Comparison of ENCODE assay signal across 11 cellular contexts in the genomic region with DNA sequence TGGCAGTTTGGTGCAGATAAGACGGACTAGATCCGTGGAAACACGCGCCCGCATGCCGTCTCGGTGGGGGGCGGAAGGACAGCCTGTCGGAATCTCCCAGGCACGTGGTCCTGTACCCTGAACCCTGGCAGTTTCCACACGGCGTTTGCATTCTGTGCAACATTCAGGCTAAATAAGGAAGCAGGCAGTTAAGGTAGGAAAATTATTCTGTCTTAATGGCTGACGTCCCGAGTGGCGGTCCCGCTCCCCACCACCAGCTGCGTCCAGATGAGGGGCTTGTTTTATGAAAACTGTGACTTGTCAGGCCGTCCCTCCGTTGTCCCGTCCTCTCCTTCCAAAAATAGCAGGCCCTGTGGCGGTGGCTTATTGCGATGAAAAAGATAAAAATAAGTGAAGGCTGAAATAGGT.
DNase-seq lines count a peak whose midpoint lies in the region; ATAC-seq and TF ChIP-seq lines count a peak whose summit lies in the region.
"Had no signal": no experiment of that assay in that cellular context is flagged by ENCODE, and none has a peak within 500 bp of the region (broad histone marks: within the 10 kb centered on the region; RNA-seq: fewer than 3 reads in every experiment).

No MANE protein-coding gene starts in this region.

- peak overlapping the region; percentile 96 for H3K27ac Mint-ChIP-seq in CD4-positive, alpha-beta T cell
- H3K27ac Mint-ChIP-seq in activated naive CD8-positive, alpha-beta T cell treated with anti-CD3 and anti-CD28 coated beads, Interleukin-2, amount 50 U/mL, for 24 hours: peak overlapping the region; percentile 94
- H3K27ac Mint-ChIP-seq: HFFc6 had no signal

- no peak overlapping the region for H2AFZ ChIP-seq in parathyroid adenoma

- peak overlapping the region; percentile 67 for H3K27ac ChIP-seq in CD4-positive, alpha-beta T cell (ENCODE audit: low read depth, low read length)
- peak overlapping the region; percentile 74 for H3K27ac ChIP-seq in KOPT-K1 (ENCODE audit: low read depth, low read length, poor library complexity, severe bottlenecking)
- H3K27ac ChIP-seq in parathyroid adenoma: no peak overlapping the region
- H3K27ac ChIP-seq: dorsolateral prefrontal cortex had no signal

- no peaks in the 10 kb centered on the region for H3K36me3 ChIP-seq in KOPT-K1 (ENCODE audit: insufficient read depth, low read length)
- no peaks in the 10 kb centered on the region for H3K36me3 ChIP-seq in parathyroid adenoma (ENCODE audit: control insufficient read depth, insufficient read depth, low read length)

- no peaks in the 10 kb centered on the region for H3K27me3 Mint-ChIP-seq in CD4-positive, alpha-beta T cell
- H3K27me3 Mint-ChIP-seq in activated naive CD8-positive, alpha-beta T cell treated with anti-CD3 and anti-CD28 coated beads, Interleukin-2, amount 50 U/mL, for 24 hours: no peaks in the 10 kb centered on the region

- peak overlapping the region; percentile 26 for H3K4me3 ChIP-seq in parathyroid adenoma (ENCODE audit: low read depth, low read length)
- H3K4me3 ChIP-seq: dorsolateral prefrontal cortex had no signal

- H3K27me3 ChIP-seq in CD4-positive, alpha-beta T cell (ENCODE audit: control insufficient read depth, insufficient read depth, low read length): no peaks in the 10 kb centered on the region
- no peaks in the 10 kb centered on the region for H3K27me3 ChIP-seq in parathyroid adenoma (ENCODE audit: control insufficient read depth, insufficient read depth, low read length)

- H3K9ac ChIP-seq in parathyroid adenoma: no peak overlapping the region

- peak overlapping the region; percentile 79 for H3K4me3 Mint-ChIP-seq in CD4-positive, alpha-beta T cell
- peak overlapping the region; percentile 68 for H3K4me3 Mint-ChIP-seq in activated naive CD8-positive, alpha-beta T cell treated with anti-CD3 and anti-CD28 coated beads, Interleukin-2, amount 50 U/mL, for 24 hours
- H3K4me3 Mint-ChIP-seq: HFFc6 had no signal

- peak overlapping the region; percentile 54 for H3K4me2 ChIP-seq in parathyroid adenoma (ENCODE audit: low read length)

- DNase-seq in CD4-positive, alpha-beta T cell: peak in 1 of 10 experiments; percentile 28
- no peak for DNase-seq in activated naive CD8-positive, alpha-beta T cell treated with anti-CD3 and anti-CD28 coated beads, Interleukin-2, amount 50 U/mL, for 24 hours
- DNase-seq in KBM-7 (no peak), omental fat pad (ENCODE audit: low spot score) (no peak)
- DNase-seq: GDM1, HFFc6, NCI-H187 treated with DMSO at 0.1 percent for 48 hours had no signal

- CTCF ChIA-PET in CD4-positive, alpha-beta T cell (lab: Charles Lee): no interaction called here

- ATAC-seq in CD4-positive, alpha-beta T cell (ENCODE audit: poor library complexity): no peak
- no peak for ATAC-seq in activated naive CD8-positive, alpha-beta T cell treated with anti-CD3 and anti-CD28 coated beads, Interleukin-2, amount 50 U/mL, for 24 hours
- no peak for ATAC-seq in HG03039 (IDR thresholded peaks at IDR 0.05; ENCODE audit: unreplicated experiment)
- no peak for ATAC-seq in omental fat pad (ENCODE audit: low FRiP score)

- in situ Hi-C loops in KBM-7 (cut with MboI; ENCODE audit: low pct_unique_long_range_greater_than_20kb, low sequenced_read_pairs): loop anchor here (10.0 kb wide), 1 partner anchor 111 kb away; no protein-coding TSS in a partner anchor

- peaks cover 17% of the 10 kb centered on the region for H3K36me3 Mint-ChIP-seq in CD4-positive, alpha-beta T cell (ENCODE audit: low read depth)
- peaks cover 31% of the 10 kb centered on the region for H3K36me3 Mint-ChIP-seq in activated naive CD8-positive, alpha-beta T cell treated with anti-CD3 and anti-CD28 coated beads, Interleukin-2, amount 50 U/mL, for 24 hours (ENCODE audit: low read depth)

- no peaks in the 10 kb centered on the region for H3K4me1 ChIP-seq in parathyroid adenoma

- H3K4me1 Mint-ChIP-seq in CD4-positive, alpha-beta T cell (ENCODE audit: low read depth): peaks cover 58% of the 10 kb centered on the region
- H3K4me1 Mint-ChIP-seq in activated naive CD8-positive, alpha-beta T cell treated with anti-CD3 and anti-CD28 coated beads, Interleukin-2, amount 50 U/mL, for 24 hours: peaks cover 59% of the 10 kb centered on the region

- no peak for TF ChIP-seq CTCF in CD4-positive, alpha-beta T cell (IDR thresholded peaks at IDR 0.05)
- TF ChIP-seq CTCF in parathyroid adenoma (IDR thresholded peaks at IDR 0.05): no peak
- no peak for TF ChIP-seq CTCF in omental fat pad (IDR thresholded peaks at IDR 0.05)

- H3K9me3 ChIP-seq in CD4-positive, alpha-beta T cell (ENCODE audit: control insufficient read depth, low read length): no peaks in the 10 kb centered on the region
- H3K9me3 ChIP-seq in KOPT-K1 (ENCODE audit: insufficient read depth, low read length, poor library complexity, severe bottlenecking): no peaks in the 10 kb centered on the region
- H3K9me3 ChIP-seq in parathyroid adenoma (ENCODE audit: control insufficient read depth, low read length): no peaks in the 10 kb centered on the region

- intact Hi-C loops in CD4-positive, alpha-beta T cell (cut with DNase I, micrococcal nuclease): loop anchor here (1.0 to 5.0 kb wide), 2 partner anchors 9 to 49 kb away; no protein-coding TSS in a partner anchor

- no peaks in the 10 kb centered on the region for H3K79me2 ChIP-seq in parathyroid adenoma

- POLR2A ChIA-PET in CD4-positive, alpha-beta T cell (lab: Charles Lee): interaction anchor here (0.8 to 1.7 kb wide), 4 partner anchors 8 to 119 kb away, joined by 3 to 11 read pairs (median 4); no protein-coding TSS in a partner anchor

- H3K9me3 Mint-ChIP-seq in CD4-positive, alpha-beta T cell: no peaks in the 10 kb centered on the region
- no peaks in the 10 kb centered on the region for H3K9me3 Mint-ChIP-seq in activated naive CD8-positive, alpha-beta T cell treated with anti-CD3 and anti-CD28 coated beads, Interleukin-2, amount 50 U/mL, for 24 hours
- H3K9me3 Mint-ChIP-seq: HFFc6 had no signal
